7 cellular contexts compared by ENCODE assay signal in genomic region chr3:46935168-46935858, GRCh38. TPM values are rescaled to one million over a fixed set of nuclear protein-coding genes. Genes with fewer than 3 reads are reported as not detected.
A peak's percentile ranks its signal among the peaks of the same experiment; 100 is the strongest.
DNase-seq lines count a peak whose midpoint lies in the region; ATAC-seq and TF ChIP-seq lines count a peak whose summit lies in the region.

No MANE protein-coding gene starts in this region.

- peaks cover 7% of the 10 kb centered on the region; the same call in 1 of the 2 replicates for H4K20me1 ChIP-seq in HCT116 (ENCODE audit: insufficient read depth)

- POLR2A ChIA-PET in HCT116 (lab: Charles Lee), result interaction anchor here (0.6 to 1.2 kb wide), 2 partner anchors 12 to 445 kb away, joined by 3 to 4 read pairs; partner anchors contain the start of gene PTPN23

- H3K79me2 ChIP-seq in HCT116 (ENCODE audit: insufficient read depth, low read length), result peaks cover 97% of the 10 kb centered on the region

- RAD21 ChIA-PET in HCT116 (lab: Charles Lee; ENCODE audit: low non-redundant PET in 1 of 2, low total read pairs in 2 of 2, uncharacterized antibody in 2 of 2, unreplicated experiment in 2 of 2), result interaction anchor here in 1 of 2 experiments (0.6 to 1.0 kb wide), 2 partner anchors 41 to 331 kb away, joined by 3 read pairs; partner anchors contain the start of gene CCDC12

- H3K27me3 ChIP-seq in HCT116 (ENCODE audit: insufficient read depth, low read length), result no peaks in the 10 kb centered on the region
- no peaks in the 10 kb centered on the region for H3K27me3 ChIP-seq in RWPE2 (ENCODE audit: insufficient read depth, poor library complexity, severe bottlenecking)
- H3K27me3 ChIP-seq in esophagus muscularis mucosa, result no peaks in the 10 kb centered on the region
- no peaks in the 10 kb centered on the region for H3K27me3 ChIP-seq in muscle layer of duodenum (ENCODE audit: low read depth, low read length)

- intact Hi-C loops in HCT116 (cut with micrococcal nuclease), result loop anchor here (5.0 kb wide), 1 partner anchor 42 kb away; the partner anchor contains the start of genes CCDC12 and NBEAL2
- intact Hi-C loops in esophagus muscularis mucosa (cut with DNase I), result loop anchor here (5.0 kb wide), 1 partner anchor 42 kb away; the partner anchor contains the start of genes CCDC12 and NBEAL2

- peak overlapping the region; percentile 41 for H3K9ac ChIP-seq in HCT116 (ENCODE audit: low read length)

- peak; percentile 19 for TF ChIP-seq EP300 in esophagus muscularis mucosa (IDR thresholded peaks at IDR 0.05)

- no peaks in the 10 kb centered on the region for H3K9me2 ChIP-seq in HCT116 (ENCODE audit: insufficient read depth)

- ATAC-seq in HCT116 (peak; percentile 94), RWPE2 (ENCODE audit: low read depth) (peak; percentile 95), HG03095 (IDR thresholded peaks at IDR 0.05; ENCODE audit: unreplicated experiment) (no peak)

- DNase-seq in HCT116 (ENCODE audit: low read depth, low spot score) (peak; percentile 65), RWPE2 (ENCODE audit: low spot score) (peak; percentile 86), esophagus muscularis mucosa (ENCODE audit: extremely low spot score) (no peak), NCI-H1417 (lab: John Stamatoyannopoulos, UW) (no peak), NCI-H526 treated with DMSO at 0.1 percent for 48 hours (lab: John Stamatoyannopoulos, UW) (no peak)

- BruUV-seq in HCT116 (replicated peaks; lab: Mats Ljungman, UMichigan), result no TSS peak

- H3K4me1 ChIP-seq in HCT116 (ENCODE audit: control insufficient read depth in 1 of 2, insufficient read depth in 2 of 2, low read length in 2 of 2), result peaks cover 58 to 78% of the 10 kb centered on the region in 2 experiments
- peaks cover 49% of the 10 kb centered on the region for H3K4me1 ChIP-seq in RWPE2 (ENCODE audit: insufficient read depth, poor library complexity, severe bottlenecking)
- H3K4me1 ChIP-seq in esophagus muscularis mucosa, result peaks cover 95 to 98% (median 97%) of the 10 kb centered on the region in 4 donors
- peaks cover 61 to 81% of the 10 kb centered on the region in 2 donors for H3K4me1 ChIP-seq in muscle layer of duodenum (ENCODE audit: control insufficient read depth in 1 of 2, insufficient read depth in 2 of 2, low read length in 2 of 2)

- peak overlapping the region; percentile 53 for H3K27ac ChIP-seq in HCT116 (ENCODE audit: low read depth, low read length)
- H3K27ac ChIP-seq in RWPE2 (ENCODE audit: poor library complexity, severe bottlenecking), result peak overlapping the region; percentile 84
- peak overlapping the region; percentile 73 to 83 (median 78) for H3K27ac ChIP-seq in esophagus muscularis mucosa (replicated peaks in 1 of 4)
- peak overlapping the region; percentile 85 for H3K27ac ChIP-seq in muscle layer of duodenum (ENCODE audit: low read length)

- H3K9me3 ChIP-seq in HCT116 (ENCODE audit: control insufficient read depth in 1 of 2, insufficient read depth in 1 of 2, low read depth in 1 of 2, low read length in 2 of 2), result no peaks in the 10 kb centered on the region
- H3K9me3 ChIP-seq in RWPE2 (ENCODE audit: severe bottlenecking), result no peaks in the 10 kb centered on the region
- no peaks in the 10 kb centered on the region for H3K9me3 ChIP-seq in esophagus muscularis mucosa
- H3K9me3 ChIP-seq in muscle layer of duodenum (ENCODE audit: control insufficient read depth in 1 of 2, low read length in 2 of 2), result no peaks in the 10 kb centered on the region

- CTCF ChIA-PET in HCT116 (lab: Charles Lee), result interaction anchor here (0.6 to 3.5 kb wide), 10 partner anchors 9 to 63 kb away, joined by 3 to 16 read pairs (median 5); partner anchors contain the start of genes CCDC12 and NBEAL2

- TF ChIP-seq CTCF in HCT116 (IDR thresholded peaks at IDR 0.05 in 2 of 3, conservative IDR thresholded peaks at IDR 0.05 in 1 of 3; ENCODE audit: borderline replicate concordance in 1 of 3, insufficient read depth in 1 of 3, low read depth in 2 of 3, low read length in 2 of 3), result peak in 2 of 3 experiments; percentile 60 to 71; a peak in 4 of 6 replicates
- peak; percentile 62 for TF ChIP-seq CTCF in RWPE2 (IDR thresholded peaks at IDR 0.05; ENCODE audit: poor library complexity, severe bottlenecking)
- peak; percentile 64 to 76 (median 71) for TF ChIP-seq CTCF in esophagus muscularis mucosa (IDR thresholded peaks at IDR 0.05)

- WGBS in esophagus muscularis mucosa, result 71% methylated on average over 7 of the region's 7 CpGs

- H3K4me3 ChIP-seq in HCT116 (replicated peaks in 1 of 2; ENCODE audit: low read depth in 1 of 2, low read length in 2 of 2), result peak overlapping the region in 1 of 2 experiments; percentile 28; a peak in 2 of 4 replicates
- no peak overlapping the region for H3K4me3 ChIP-seq in RWPE2 (ENCODE audit: severe bottlenecking)
- no peak overlapping the region for H3K4me3 ChIP-seq in esophagus muscularis mucosa
- no peak overlapping the region for H3K4me3 ChIP-seq in muscle layer of duodenum (ENCODE audit: low read depth in 1 of 2, low read length in 2 of 2)

- H3K36me3 ChIP-seq in HCT116 (ENCODE audit: control insufficient read depth in 1 of 2, insufficient read depth in 2 of 2, low read length in 2 of 2) (peaks cover 5 to 22% of the 10 kb centered on the region in 2 experiments; a peak in 2 of 4 replicates), RWPE2 (ENCODE audit: low read depth) (peaks cover 34% of the 10 kb centered on the region), esophagus muscularis mucosa (peaks cover 10 to 38% (median 29%) of the 10 kb centered on the region in 4 donors), muscle layer of duodenum (ENCODE audit: control insufficient read depth in 1 of 2, insufficient read depth in 2 of 2, low read length in 2 of 2) (peaks cover 10 to 26% of the 10 kb centered on the region in 2 donors)

- H2AFZ ChIP-seq in HCT116 (ENCODE audit: low read depth, low read length, poor library complexity, severe bottlenecking), result no peak overlapping the region

- H3K4me2 ChIP-seq in HCT116 (ENCODE audit: low read length), result peak overlapping the region; percentile 56

- no peak for TF ChIP-seq POLR2A in HCT116 (IDR thresholded peaks at IDR 0.05; ENCODE audit: borderline replicate concordance, extremely low read depth, insufficient read depth, insufficient read length)
- no peak for TF ChIP-seq POLR2A in esophagus muscularis mucosa (IDR thresholded peaks at IDR 0.05; ENCODE audit: low read depth)

- peak; percentile 39 for TF ChIP-seq RAD21 in HCT116 (IDR thresholded peaks at IDR 0.05; ENCODE audit: low read depth)

TF ChIP-seq in HCT116, 20 proteins besides CTCF, POLR2A, EP300 and RAD21:
- TF ChIP-seq CBX3 (IDR thresholded peaks at IDR 0.05; ENCODE audit: low read depth) (peak; percentile 74; the same call in 1 of the 2 replicates), JUND (IDR thresholded peaks at IDR 0.05) (peak; percentile 90), CEBPB (IDR thresholded peaks at IDR 0.05; ENCODE audit: low read depth) (no peak), SP1 (IDR thresholded peaks at IDR 0.05; ENCODE audit: low read depth) (peak; percentile 34), REST (IDR thresholded peaks at IDR 0.05; ENCODE audit: low read depth) (no peak), ZBTB33 (IDR thresholded peaks at IDR 0.05; ENCODE audit: extremely low read depth, insufficient replicate concordance, low read length) (no peak), EZH2phosphoT487 (IDR thresholded peaks at IDR 0.05; ENCODE audit: borderline replicate concordance) (no peak), FOSL1 (IDR thresholded peaks at IDR 0.05; ENCODE audit: low read depth) (peak; percentile 80)

RNA-seq across cellular contexts. Expression of gene CCDC12, which starts 41.2 kb away (rescaled TPM):
- total RNA-seq in HCT116 (2021; ENCODE audit: unreplicated experiment) (46.5 TPM), esophagus muscularis mucosa (10 to 100 TPM; 27.5 to 54.8 (median 36.7) TPM)
- 53.5 and 55.3 TPM in 2 replicates for polyA plus RNA-seq in HCT116 (2012)

RNA-seq across cellular contexts. Expression of gene NBEAL2, which starts 44.2 kb away (rescaled TPM):
- total RNA-seq in HCT116 (2021; ENCODE audit: unreplicated experiment) (72.9 TPM), esophagus muscularis mucosa (10 to 100 TPM; 16.6 to 22.1 (median 21.2) TPM)
- polyA plus RNA-seq in HCT116 (2012), result 55.2 and 61.9 TPM in 2 replicates

RNA-seq across cellular contexts. Expression of gene PTH1R, which starts 57.8 kb away (rescaled TPM):
- 0.32 TPM for total RNA-seq in HCT116 (2021; ENCODE audit: unreplicated experiment)
- 0.48 and 0.50 TPM in 2 replicates for polyA plus RNA-seq in HCT116 (2012)
- 10 to 100 TPM in 2 of 4 donors, 1 to 10 TPM in 2; 2.1 to 26.8 (median 14.5) TPM for total RNA-seq in esophagus muscularis mucosa

Comparison
In these comparisons a context has a peak if more than half of its experiments do, and no peak if none do; other contexts are left out.
1. DNase-seq: peak in HCT116 (single experiment) and RWPE2 (single experiment); none in esophagus muscularis mucosa (single experiment), NCI-H1417 (0 of 3) and NCI-H526 treated with DMSO at 0.1 percent for 48 hours (single experiment).
2. Peak in every context shown above with its lines, with median percentiles within 50 percentile points of each other: H3K27ac ChIP-seq and CTCF ChIP-seq.